18 cellular contexts compared by ENCODE assay signal in genomic region chrX:132748909-132749308, GRCh38.
DNase-seq lines count a peak whose midpoint lies in the region; ATAC-seq, FAIRE-seq and TF ChIP-seq lines count a peak whose summit lies in the region.
"Had no signal": no experiment of that assay in that cellular context is flagged by ENCODE, and none has a peak within 500 bp of the region (broad histone marks: within the 10 kb centered on the region; RNA-seq: fewer than 3 reads in every experiment).

No MANE protein-coding gene starts in this region.

- H4K8ac ChIP-seq in H1 (ENCODE audit: extremely low read depth, insufficient read depth, low read length): no peak overlapping the region

- H3K56ac ChIP-seq in H1 (replicated peaks; ENCODE audit: insufficient read length, low read depth, low read length): no peak overlapping the region

- H2BK120ac ChIP-seq in H1 (replicated peaks; ENCODE audit: low read depth, low read length): no peak overlapping the region

- H3K4me1 ChIP-seq in H1 (replicated peaks in 1 of 4; ENCODE audit: control insufficient read depth in 3 of 4, insufficient read depth in 4 of 4, low read length in 3 of 4): peaks cover 0 to 13% (median 6%) of the 10 kb centered on the region in 4 experiments; a peak in 3 of 7 replicates
- H3K4me1 ChIP-seq: Caco-2 had no signal

- H3K9me3 Mint-ChIP-seq in nephron: no peaks in the 10 kb centered on the region
- H3K9me3 Mint-ChIP-seq: CD8-positive, alpha-beta memory T cell; IgD-negative memory B cell had no signal

- no peak overlapping the region for H3K4me2 ChIP-seq in H1 (ENCODE audit: insufficient read depth in 1 of 2, low read depth in 2 of 2, low read length in 2 of 2)
- H3K4me2 ChIP-seq: BLaER1 had no signal

- peak; percentile 33 for DNase-seq in NCI-H2171 treated with DMSO at 0.1 percent for 48 hours (lab: John Stamatoyannopoulos, UW)
- no peak for DNase-seq in NCI-H2171 (lab: John Stamatoyannopoulos, UW)
- DNase-seq in H1 (ENCODE audit: low read depth in 1 of 2, low spot score in 2 of 2): no peak
- no peak for DNase-seq in NCI-H2029 treated with DMSO at 0.1 percent for 48 hours (lab: John Stamatoyannopoulos, UW)
- DNase-seq in activated gamma-delta T cell treated with Interleukin-2 at 50 U/mL for 16 hours: no peak
- DNase-seq: AML-193; Caco-2; CD8-positive, alpha-beta memory T cell; DND-41; GDM1; GM23248; HCEC 1CT; HFFc6 had no signal

- TF ChIP-seq CTCF in H1 (IDR thresholded peaks at IDR 0.05; ENCODE audit: control extremely low read depth in 1 of 3, insufficient read depth in 1 of 3, low read depth in 1 of 3, low read length in 3 of 3) (no peak), nephron (IDR thresholded peaks at IDR 0.05; ENCODE audit: unreplicated experiment in 3 of 3) (no peak)

- no peaks in the 10 kb centered on the region for H3K79me1 ChIP-seq in H1 (ENCODE audit: low read depth, low read length)

- no peak overlapping the region for H2AFZ ChIP-seq in H1 (ENCODE audit: low read length)
- H2AFZ ChIP-seq: GM23248 had no signal

- H3K9ac ChIP-seq in H1 (replicated peaks in 1 of 4; ENCODE audit: extremely low read depth in 1 of 4, low read depth in 3 of 4, low read length in 3 of 4): no peak overlapping the region
- H3K9ac ChIP-seq: BLaER1, GM23248 had no signal

- no peak overlapping the region for H3K4ac ChIP-seq in H1 (replicated peaks; ENCODE audit: insufficient read length, low read depth, low read length)

- no peak overlapping the region for H2AK5ac ChIP-seq in H1 (ENCODE audit: low read depth, low read length)

- H3K9me3 ChIP-seq in H1 (ENCODE audit: insufficient read depth in 2 of 2, low read depth in 1 of 2, low read length in 1 of 2): no peaks in the 10 kb centered on the region
- H3K9me3 ChIP-seq: BLaER1, Caco-2 had no signal

- no peak overlapping the region for H3K4me3 Mint-ChIP-seq in nephron
- H3K4me3 Mint-ChIP-seq: HFFc6, IgD-negative memory B cell had no signal

- H2BK12ac ChIP-seq in H1 (ENCODE audit: low read depth, low read length): no peak overlapping the region

- FAIRE-seq in H1 (lab: Jason Lieb, UNC): peak; percentile 19

- H2BK15ac ChIP-seq in H1 (ENCODE audit: low read length): no peak overlapping the region

- H4K20me1 ChIP-seq in H1 (replicated peaks in 1 of 2; ENCODE audit: control insufficient read depth in 1 of 2, insufficient read depth in 2 of 2, low read length in 2 of 2): no peaks in the 10 kb centered on the region

- TF ChIP-seq EP300 in H1 (IDR thresholded peaks at IDR 0.05; ENCODE audit: borderline replicate concordance in 1 of 2, low read depth in 2 of 2, low read length in 2 of 2): no peak

- no peaks in the 10 kb centered on the region for H3K36me3 ChIP-seq in H1 (ENCODE audit: control insufficient read depth in 2 of 4, insufficient read depth in 4 of 4, low read length in 3 of 4)
- H3K36me3 ChIP-seq: BLaER1 had no signal

- H3K23me2 ChIP-seq in H1 (ENCODE audit: low read depth, low read length): no peaks in the 10 kb centered on the region

- no peak for TF ChIP-seq POLR2A in H1 (IDR thresholded peaks at IDR 0.05; ENCODE audit: control extremely low read depth in 1 of 2, low read depth in 2 of 2, low read length in 2 of 2)

- no peak for ATAC-seq in GM21576 (IDR thresholded peaks at IDR 0.05; ENCODE audit: unreplicated experiment)

- H3K4me3 ChIP-seq in H1 (ENCODE audit: extremely low read depth in 1 of 4, insufficient read depth in 2 of 4, low read depth in 3 of 4, low read length in 4 of 4): no peak overlapping the region
- H3K4me3 ChIP-seq: BLaER1, GM23248 had no signal

- no peak overlapping the region for H3K27ac ChIP-seq in H1 (ENCODE audit: low read depth, low read length)
- H3K27ac ChIP-seq: 22Rv1, BLaER1, GM23248 had no signal

- H3K23ac ChIP-seq in H1 (ENCODE audit: insufficient read length): no peak overlapping the region

- POLR2A ChIA-PET in H1 (lab: Charles Lee; ENCODE audit: partially characterized antibody): no interaction called here

- H3K18ac ChIP-seq in H1 (ENCODE audit: extremely low read depth, low read length): no peak overlapping the region

- no peak overlapping the region for H4K91ac ChIP-seq in H1 (replicated peaks; ENCODE audit: insufficient read length, low read length)

- no peaks in the 10 kb centered on the region for H3K79me2 ChIP-seq in H1 (ENCODE audit: control insufficient read depth in 1 of 2, insufficient read depth in 2 of 2, low read length in 2 of 2)

- CTCF ChIA-PET in H1 (lab: Charles Lee; ENCODE audit: partially characterized antibody): interaction anchor here (0.5 to 1.2 kb wide), 5 partner anchors 14 to 480 kb away, joined by 3 to 5 read pairs (median 3); no protein-coding TSS in a partner anchor

- H3K4me1 Mint-ChIP-seq in nephron: peaks cover 77% of the 10 kb centered on the region
- H3K4me1 Mint-ChIP-seq: IgD-negative memory B cell had no signal

- no peak overlapping the region for H2BK20ac ChIP-seq in H1 (ENCODE audit: low read length)

- no peak overlapping the region for H2BK5ac ChIP-seq in H1 (ENCODE audit: low read depth, low read length)

- H3K27me3 ChIP-seq in H1 (replicated peaks in 1 of 4; ENCODE audit: control insufficient read depth in 3 of 4, extremely low read depth in 1 of 4, insufficient read depth in 3 of 4, low read length in 3 of 4): peaks cover 0 to 10% (median 2%) of the 10 kb centered on the region in 4 experiments; a peak in 2 of 7 replicates

- no peaks in the 10 kb centered on the region for H3K27me3 Mint-ChIP-seq in nephron (ENCODE audit: low read depth)
- H3K27me3 Mint-ChIP-seq: IgD-negative memory B cell had no signal

- no peak for TF ChIP-seq RAD21 in H1 (IDR thresholded peaks at IDR 0.05 in 1 of 2, conservative IDR thresholded peaks at IDR 0.05 in 1 of 2; ENCODE audit: low read depth in 2 of 2, low read length in 2 of 2)

- H3K27ac Mint-ChIP-seq in nephron: peak overlapping the region; percentile 10 to 86 (median 32)
- H3K27ac Mint-ChIP-seq: CD8-positive, alpha-beta memory T cell; HFFc6; IgD-negative memory B cell had no signal

- 41% methylated on average over 4 of the region's 4 CpGs; no CpG with 5 or more reads in 1 of the 2 experiments for WGBS in H1 (ENCODE audit: extremely low coverage in 1 of 2, insufficient coverage in 1 of 2, insufficient read length in 1 of 2, insufficient replicate concordance in 2 of 2, low coverage in 1 of 2, low lambda C conversion rate in 2 of 2, missing lambda C conversion rate in 1 of 2), 2 experiments

- H3K36me3 Mint-ChIP-seq in nephron (ENCODE audit: low read depth): no peaks in the 10 kb centered on the region
- H3K36me3 Mint-ChIP-seq: CD8-positive, alpha-beta memory T cell; IgD-negative memory B cell had no signal

- no peak overlapping the region for H4K5ac ChIP-seq in H1 (ENCODE audit: insufficient read length, low read depth, low read length)

- no peak overlapping the region for H3K14ac ChIP-seq in H1 (ENCODE audit: insufficient read length)

TF ChIP-seq in H1, 55 proteins besides CTCF, POLR2A, EP300 and RAD21:
- TF ChIP-seq NRF1 (IDR thresholded peaks at IDR 0.05; ENCODE audit: low read depth, low read length) (no peak), POU5F1 (IDR thresholded peaks at IDR 0.05; ENCODE audit: low read depth, low read length) (no peak), SP4 (IDR thresholded peaks at IDR 0.05; ENCODE audit: low read length) (no peak), KDM5A (IDR thresholded peaks at IDR 0.05; ENCODE audit: low read length) (no peak), TEAD4 (IDR thresholded peaks at IDR 0.05; ENCODE audit: low read depth, low read length) (no peak), BCL11A (IDR thresholded peaks at IDR 0.05; ENCODE audit: low read depth in 2 of 2, low read length in 2 of 2) (no peak), CEBPB (IDR thresholded peaks at IDR 0.05; ENCODE audit: low read depth, low read length) (no peak), E2F6 (IDR thresholded peaks at IDR 0.05) (no peak), FOSL1 (IDR thresholded peaks at IDR 0.05; ENCODE audit: insufficient read depth, low read depth, low read length) (no peak), CHD2 (IDR thresholded peaks at IDR 0.05; ENCODE audit: low read length) (no peak), TAF1 (IDR thresholded peaks at IDR 0.05; ENCODE audit: low read depth, low read length) (no peak), BRCA1 (IDR thresholded peaks at IDR 0.05; ENCODE audit: low read depth, low read length) (no peak), SAP30 (IDR thresholded peaks at IDR 0.05; ENCODE audit: insufficient read depth, insufficient replicate concordance, low read length) (no peak), POLR2AphosphoS5 (IDR thresholded peaks at IDR 0.05; ENCODE audit: low read depth, low read length) (no peak), GABPA (IDR thresholded peaks at IDR 0.05; ENCODE audit: borderline replicate concordance, insufficient read depth, low read length) (no peak), HDAC2 (IDR thresholded peaks at IDR 0.05; ENCODE audit: borderline replicate concordance in 1 of 2, low read depth in 2 of 2, low read length in 2 of 2) (no peak), SP1 (IDR thresholded peaks at IDR 0.05; ENCODE audit: low read depth, low read length) (no peak)
